ENCODE assay signal across 11 cellular contexts in genomic region chr2:62137431-62137830, GRCh38.
"Had no signal": no experiment of that assay in that cellular context is flagged by ENCODE, and none has a peak within 500 bp of the region (broad histone marks: within the 10 kb centered on the region; RNA-seq: fewer than 3 reads in every experiment).

No MANE protein-coding gene starts in this region.

- H3K4me1 ChIP-seq: suprapubic skin had no signal

- H3K27ac ChIP-seq: suprapubic skin, VCaP had no signal

- H3K4me3 ChIP-seq: coronary artery, suprapubic skin had no signal

- H3K36me3 ChIP-seq: suprapubic skin had no signal

- H3K9me3 ChIP-seq: suprapubic skin had no signal

- ATAC-seq: activated T-cell treated with anti-CD3 and anti-CD28 coated beads, Interleukin-2, amount 50 U/mL, for 72 hours had no signal

- H3K27me3 ChIP-seq: suprapubic skin had no signal

- DNase-seq: activated CD4-positive, alpha-beta memory T cell treated with anti-CD3 and anti-CD28 coated beads, Interleukin-2, amount 10 ng/mL, durations not matched to agents 7 days and 5 days; activated gamma-delta T cell treated with Interleukin-2 at 50 U/mL for 16 hours; activated naive CD8-positive, alpha-beta T cell treated with anti-CD3 and anti-CD28 coated beads, Interleukin-2, amount 10 ng/mL, durations not matched to agents 7 days and 5 days; activated T-cell treated with anti-CD3 and anti-CD28 coated beads, Interleukin-2, amount 50 U/mL, for 72 hours; effector CD4-positive, alpha-beta T cell; immature natural killer cell; stimulated activated CD4-positive, alpha-beta T cell treated with anti-CD3 and anti-CD28 coated beads, Interleukin-2, amount 100 ng/mL, for 48 hours; stimulated activated naive CD4-positive, alpha-beta T cell treated with Interleukin-2 at 50 U/mL for 16 hours had no signal
